ENCODE assay signal across 1 cellular context in genomic region chr1:32186077-32186476, GRCh38.
TF ChIP-seq lines count a peak whose summit lies in the region.

No MANE protein-coding gene starts in this region.

TF ChIP-seq in GM12878, 131 proteins besides CTCF, POLR2A, EP300 and RAD21:
- TF ChIP-seq CEBPZ (IDR thresholded peaks at IDR 0.05; ENCODE audit: low read depth, low read length) (no peak), ETV6 (conservative IDR thresholded peaks at IDR 0.05 in 1 of 2, IDR thresholded peaks at IDR 0.05 in 1 of 2; ENCODE audit: borderline replicate concordance in 1 of 2, low read depth in 1 of 2) (no peak), ZBTB11 (CRISPR knock-in tag; IDR thresholded peaks at IDR 0.05) (no peak), SRF (IDR thresholded peaks at IDR 0.05; ENCODE audit: low read depth in 2 of 2, low read length in 2 of 2) (no peak), SMAD1 (IDR thresholded peaks at IDR 0.05; ENCODE audit: low read depth, partially characterized antibody) (no peak), ELK1 (IDR thresholded peaks at IDR 0.05; ENCODE audit: low read depth, low read length) (no peak), NFIC (IDR thresholded peaks at IDR 0.05; ENCODE audit: low read depth, low read length) (no peak), JUNB (IDR thresholded peaks at IDR 0.05) (no peak), NR2C1 (IDR thresholded peaks at IDR 0.05) (no peak), GABPA (IDR thresholded peaks at IDR 0.05; ENCODE audit: low read depth) (no peak), REST (IDR thresholded peaks at IDR 0.05; ENCODE audit: low read depth, low read length) (no peak), RB1 (IDR thresholded peaks at IDR 0.05; ENCODE audit: borderline replicate concordance) (no peak), CHD1 (IDR thresholded peaks at IDR 0.05; ENCODE audit: low read depth, low read length) (no peak), SPI1 (IDR thresholded peaks at IDR 0.05; ENCODE audit: borderline replicate concordance, insufficient read depth, low read depth, low read length) (no peak)
- TF ChIP-seq, protein P1, sequence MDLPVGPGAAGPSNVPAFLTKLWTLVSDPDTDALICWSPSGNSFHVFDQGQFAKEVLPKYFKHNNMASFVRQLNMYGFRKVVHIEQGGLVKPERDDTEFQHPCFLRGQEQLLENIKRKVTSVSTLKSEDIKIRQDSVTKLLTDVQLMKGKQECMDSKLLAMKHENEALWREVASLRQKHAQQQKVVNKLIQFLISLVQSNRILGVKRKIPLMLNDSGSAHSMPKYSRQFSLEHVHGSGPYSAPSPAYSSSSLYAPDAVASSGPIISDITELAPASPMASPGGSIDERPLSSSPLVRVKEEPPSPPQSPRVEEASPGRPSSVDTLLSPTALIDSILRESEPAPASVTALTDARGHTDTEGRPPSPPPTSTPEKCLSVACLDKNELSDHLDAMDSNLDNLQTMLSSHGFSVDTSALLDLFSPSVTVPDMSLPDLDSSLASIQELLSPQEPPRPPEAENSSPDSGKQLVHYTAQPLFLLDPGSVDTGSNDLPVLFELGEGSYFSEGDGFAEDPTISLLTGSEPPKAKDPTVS (IDR thresholded peaks at IDR 0.05; ENCODE audit: low read depth, low read length) = no peak
